18 cellular contexts compared by ENCODE assay signal in the genomic region with DNA sequence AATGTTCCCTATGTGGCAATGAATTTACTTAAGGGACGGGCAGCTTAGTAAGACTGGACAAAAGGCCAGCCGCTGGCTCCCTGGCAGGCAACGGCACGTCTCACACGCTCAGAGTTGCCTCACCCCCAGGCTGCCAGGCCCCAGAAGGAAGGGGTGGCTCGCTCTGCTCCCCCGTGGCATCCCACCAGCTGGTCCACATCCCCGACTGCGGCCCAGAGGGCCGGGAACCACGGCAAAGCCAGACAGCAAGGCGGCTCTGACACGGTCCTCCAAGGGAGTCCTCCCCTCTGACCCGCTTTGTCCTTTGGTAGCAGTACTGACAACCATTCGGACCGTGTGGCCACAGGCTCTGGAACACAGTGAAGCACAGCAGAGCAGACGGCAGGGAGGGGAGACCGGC. TPM values are rescaled to one million over a fixed set of nuclear protein-coding genes. Genes with fewer than 3 reads are reported as not detected.
A peak's percentile ranks its signal among the peaks of the same experiment; 100 is the strongest.
DNase-seq lines count a peak whose midpoint lies in the region; ATAC-seq and TF ChIP-seq lines count a peak whose summit lies in the region.
"Had no signal": no experiment of that assay in that cellular context is flagged by ENCODE, and none has a peak within 500 bp of the region (broad histone marks: within the 10 kb centered on the region; RNA-seq: fewer than 3 reads in every experiment).

No MANE protein-coding gene starts in this region.

- peak overlapping the region; percentile 68 for H2AK5ac ChIP-seq in neuronal stem cell (ENCODE audit: low read depth, low read length)

- intact Hi-C loops in adrenal gland (cut with DNase I) = no loop called here

- H3K79me1 ChIP-seq in neuronal stem cell (ENCODE audit: low read depth, low read length) = peaks cover 10% of the 10 kb centered on the region

- no peaks in the 10 kb centered on the region for H3K27me3 ChIP-seq in neuronal stem cell (ENCODE audit: control insufficient read depth in 3 of 3, insufficient read depth in 3 of 3, low read depth in 1 of 3, low read length in 3 of 3)
- H3K27me3 ChIP-seq in adrenal gland = no peaks in the 10 kb centered on the region
- H3K27me3 ChIP-seq: BLaER1 treated with 17β-estradiol and CSF1 and Interleukin-3, amounts not matched to agents 10 nM and 100 nM; SJSA1 had no signal

- H3K36me3 ChIP-seq in neuronal stem cell (replicated peaks in 1 of 2; ENCODE audit: control insufficient read depth in 2 of 2, insufficient read depth in 2 of 2, low read length in 2 of 2) (peaks cover 14 to 44% of the 10 kb centered on the region in 2 donors), adrenal gland (replicated peaks in 1 of 2) (peaks cover 0 to 22% of the 10 kb centered on the region in 2 donors)

- H3K4me3 ChIP-seq in neuronal stem cell (ENCODE audit: low read length in 2 of 2) (no peak overlapping the region), adrenal gland (no peak overlapping the region)
- H3K4me3 ChIP-seq: BLaER1 treated with 17β-estradiol and CSF1 and Interleukin-3, amounts not matched to agents 10 nM and 100 nM; SJSA1 had no signal

- H3K18ac ChIP-seq in neuronal stem cell (ENCODE audit: low read length) = peak overlapping the region; percentile 57

- H3K4me1 Mint-ChIP-seq in activated T-helper 17 cell treated with anti-CD3 and anti-CD28 coated beads, Interleukin-2, amount 50 U/mL, for 72 hours = no peaks in the 10 kb centered on the region

- H4K91ac ChIP-seq in neuronal stem cell (ENCODE audit: low read depth, low read length, poor library complexity) = no peak overlapping the region

- H3K4me3 Mint-ChIP-seq in activated T-helper 17 cell treated with anti-CD3 and anti-CD28 coated beads, Interleukin-2, amount 50 U/mL, for 72 hours = no peak overlapping the region
- H3K4me3 Mint-ChIP-seq: CD4-positive, alpha-beta memory T cell had no signal

- H2AFZ ChIP-seq in neuronal stem cell (ENCODE audit: low read length) = no peak overlapping the region

- no peak overlapping the region for H3K9ac ChIP-seq in neuronal stem cell (ENCODE audit: low read depth, low read length, poor library complexity)

- H2BK15ac ChIP-seq in neuronal stem cell (ENCODE audit: low read length) = no peak overlapping the region

- H3K27ac ChIP-seq in neuronal stem cell (replicated peaks; ENCODE audit: low read length) = no peak overlapping the region
- no peak overlapping the region for H3K27ac ChIP-seq in adrenal gland
- H3K27ac ChIP-seq: BLaER1 treated with 17β-estradiol and CSF1 and Interleukin-3, amounts not matched to agents 10 nM and 100 nM; SJSA1 had no signal

- ATAC-seq in activated T-helper 17 cell treated with anti-CD3 and anti-CD28 coated beads, Interleukin-2, amount 50 U/mL, for 72 hours (replicated peaks) = no peak
- ATAC-seq: HCT116 had no signal

- H2BK5ac ChIP-seq in neuronal stem cell (ENCODE audit: low read length) = no peak overlapping the region

- no peak overlapping the region for H2BK12ac ChIP-seq in neuronal stem cell (ENCODE audit: low read length)

- no CpG with 5 or more reads among the region's 18 CpGs for WGBS in neuronal stem cell (ENCODE audit: extremely low coverage in 2 of 2, insufficient read length in 2 of 2, insufficient replicate concordance in 1 of 2), 2 donors
- 81 to 90% (median 89%) methylated on average over 6 to 18 of the region's 18 CpGs for WGBS in adrenal gland, 4 donors

- H3K27ac Mint-ChIP-seq in activated T-helper 17 cell treated with anti-CD3 and anti-CD28 coated beads, Interleukin-2, amount 50 U/mL, for 72 hours = no peak overlapping the region
- H3K27ac Mint-ChIP-seq: CD4-positive, alpha-beta memory T cell had no signal

- H2BK120ac ChIP-seq in neuronal stem cell (ENCODE audit: low read depth, low read length) = peak overlapping the region; percentile 61

- in situ Hi-C loops in GM13977 (cut with MboI; ENCODE audit: low pct_unique_long_range_greater_than_20kb, low sequenced_read_pairs, unreplicated experiment) = no loop called here

- TF ChIP-seq CTCF in GM13977 (IDR thresholded peaks at IDR 0.05; ENCODE audit: extremely low read depth, insufficient read depth, missing control alignments) = no peak
- TF ChIP-seq CTCF in adrenal gland (IDR thresholded peaks at IDR 0.05) = no peak

- H3K4me2 ChIP-seq in neuronal stem cell (ENCODE audit: insufficient read depth, low read length, poor library complexity, severe bottlenecking) = no peak overlapping the region

- no peaks in the 10 kb centered on the region for H3K9me3 Mint-ChIP-seq in activated T-helper 17 cell treated with anti-CD3 and anti-CD28 coated beads, Interleukin-2, amount 50 U/mL, for 72 hours
- H3K9me3 Mint-ChIP-seq: CD4-positive, alpha-beta memory T cell had no signal

- H3K9me3 ChIP-seq in neuronal stem cell (replicated peaks in 1 of 2; ENCODE audit: control insufficient read depth in 2 of 2, insufficient read depth in 1 of 2, low read depth in 1 of 2, low read length in 2 of 2) (peaks cover 0 to 1% of the 10 kb centered on the region in 2 donors), adrenal gland (replicated peaks in 1 of 3) (no peaks in the 10 kb centered on the region)
- H3K9me3 ChIP-seq: BLaER1 treated with 17β-estradiol and CSF1 and Interleukin-3, amounts not matched to agents 10 nM and 100 nM; Caco-2; SJSA1 had no signal

- no peaks in the 10 kb centered on the region for H3K27me3 Mint-ChIP-seq in activated T-helper 17 cell treated with anti-CD3 and anti-CD28 coated beads, Interleukin-2, amount 50 U/mL, for 72 hours
- H3K27me3 Mint-ChIP-seq: CD4-positive, alpha-beta memory T cell had no signal

- no peak overlapping the region for H3K4ac ChIP-seq in neuronal stem cell (ENCODE audit: low read length)

- H3K4me1 ChIP-seq in neuronal stem cell (ENCODE audit: control insufficient read depth in 2 of 2, insufficient read depth in 1 of 2, low read depth in 1 of 2, low read length in 2 of 2) (peaks cover 0 to 2% of the 10 kb centered on the region in 2 donors), adrenal gland (replicated peaks in 1 of 2) (no peaks in the 10 kb centered on the region)
- H3K4me1 ChIP-seq: SJSA1 had no signal

- no peak overlapping the region for H4K8ac ChIP-seq in neuronal stem cell (ENCODE audit: low read depth, low read length)

- no peak for TF ChIP-seq POLR2A in adrenal gland (IDR thresholded peaks at IDR 0.05)

- H3K36me3 Mint-ChIP-seq in activated T-helper 17 cell treated with anti-CD3 and anti-CD28 coated beads, Interleukin-2, amount 50 U/mL, for 72 hours (ENCODE audit: low read depth) = no peaks in the 10 kb centered on the region

- no peak overlapping the region for H3K23ac ChIP-seq in neuronal stem cell (ENCODE audit: low read depth, low read length, poor library complexity)

- DNase-seq in GM13977 (ENCODE audit: low spot score) (peak; percentile 9), iPS-NIHi11 (ENCODE audit: low spot score) (peak; percentile 3), neuronal stem cell (ENCODE audit: low spot score) (no peak), adrenal gland (no peak)
- DNase-seq: Caco-2; CD4-positive, alpha-beta memory T cell; DMS153; GOT3; NCI-H1105; NCI-H2029 treated with DMSO at 0.1 percent for 48 hours; NCI-H2171; NCI-H446; NCI-H526 treated with DMSO at 0.1 percent for 48 hours; OCI-M1 had no signal

- H3K14ac ChIP-seq in neuronal stem cell (ENCODE audit: low read length) = no peak overlapping the region

RNA-seq across cellular contexts. Expression of a gene that starts 34.1 kb away (rescaled TPM):
- 46.7 TPM for polyA plus RNA-seq in neuronal stem cell (2013, experiment 1 of 2)
- 46.4 TPM for polyA plus RNA-seq in neuronal stem cell (2013, experiment 2 of 2)
- total RNA-seq in activated T-helper 17 cell treated with anti-CD3 and anti-CD28 coated beads, Interleukin-2, amount 50 U/mL, for 72 hours = 10 to 100 TPM; 64.5 to 71.9 TPM
- total RNA-seq in adrenal gland = 10 to 100 TPM in 2 of 8 donors, 1 to 10 TPM in 6; 3.8 to 13.3 (median 8.2) TPM
- polyA plus RNA-seq in adrenal gland = 10 to 100 TPM in 1 of 3 donors, 1 to 10 TPM in 2; 2.5 to 17.3 (median 8.7) TPM

RNA-seq across cellular contexts. Expression of a gene that starts 34.1 kb away (rescaled TPM):
- polyA plus RNA-seq in neuronal stem cell (2013, experiment 1 of 2) = 21.4 TPM
- 21.4 TPM for polyA plus RNA-seq in neuronal stem cell (2013, experiment 2 of 2)
- 10 to 100 TPM; 20.9 to 40.2 TPM for total RNA-seq in activated T-helper 17 cell treated with anti-CD3 and anti-CD28 coated beads, Interleukin-2, amount 50 U/mL, for 72 hours
- total RNA-seq in adrenal gland = 10 to 100 TPM; 16.8 to 35.8 (median 25.7) TPM
- 10 to 100 TPM; 17.4 to 36.4 (median 20.3) TPM for polyA plus RNA-seq in adrenal gland

RNA-seq across cellular contexts. Expression of a gene that starts 38.1 kb away (rescaled TPM):
- polyA plus RNA-seq in neuronal stem cell (2013, experiment 1 of 2) = 10.4 TPM
- 12.5 TPM for polyA plus RNA-seq in neuronal stem cell (2013, experiment 2 of 2)
- total RNA-seq in activated T-helper 17 cell treated with anti-CD3 and anti-CD28 coated beads, Interleukin-2, amount 50 U/mL, for 72 hours = 10 to 100 TPM; 23.7 to 31.8 TPM
- 10 to 100 TPM in 7 of 8 donors, 1 to 10 TPM in 1; 8.8 to 40.5 (median 25.9) TPM for total RNA-seq in adrenal gland
- 10 to 100 TPM; 13.5 to 39.0 (median 37.2) TPM for polyA plus RNA-seq in adrenal gland

RNA-seq across cellular contexts. Expression of a gene that starts 43.4 kb away (rescaled TPM):
- 20.0 TPM for polyA plus RNA-seq in neuronal stem cell (2013, experiment 1 of 2)
- 18.9 TPM for polyA plus RNA-seq in neuronal stem cell (2013, experiment 2 of 2)
- 10 to 100 TPM; 46.7 to 66.0 TPM for total RNA-seq in activated T-helper 17 cell treated with anti-CD3 and anti-CD28 coated beads, Interleukin-2, amount 50 U/mL, for 72 hours
- total RNA-seq in adrenal gland = 10 to 100 TPM; 19.4 to 82.9 (median 28.0) TPM
- 10 to 100 TPM in 2 of 3 donors, 1 to 10 TPM in 1; 6.7 to 87.7 (median 57.0) TPM for polyA plus RNA-seq in adrenal gland

Comparison
In these comparisons a context has a peak if more than half of its experiments do, and no peak if none do; other contexts are left out.
1. DNase-seq: peak in GM13977 (single experiment) and iPS-NIHi11 (single experiment); none in neuronal stem cell (single experiment) and adrenal gland (0 of 7).
2. RNA of a gene that starts 34.1 kb away (total RNA-seq): 64.5 to 71.9 TPM in activated T-helper 17 cell treated with anti-CD3 and anti-CD28 coated beads, Interleukin-2, amount 50 U/mL, for 72 hours; 3.8 to 13.3 TPM in adrenal gland; every median in the first group is over 4 times any median in the second.